In the genomic region with DNA sequence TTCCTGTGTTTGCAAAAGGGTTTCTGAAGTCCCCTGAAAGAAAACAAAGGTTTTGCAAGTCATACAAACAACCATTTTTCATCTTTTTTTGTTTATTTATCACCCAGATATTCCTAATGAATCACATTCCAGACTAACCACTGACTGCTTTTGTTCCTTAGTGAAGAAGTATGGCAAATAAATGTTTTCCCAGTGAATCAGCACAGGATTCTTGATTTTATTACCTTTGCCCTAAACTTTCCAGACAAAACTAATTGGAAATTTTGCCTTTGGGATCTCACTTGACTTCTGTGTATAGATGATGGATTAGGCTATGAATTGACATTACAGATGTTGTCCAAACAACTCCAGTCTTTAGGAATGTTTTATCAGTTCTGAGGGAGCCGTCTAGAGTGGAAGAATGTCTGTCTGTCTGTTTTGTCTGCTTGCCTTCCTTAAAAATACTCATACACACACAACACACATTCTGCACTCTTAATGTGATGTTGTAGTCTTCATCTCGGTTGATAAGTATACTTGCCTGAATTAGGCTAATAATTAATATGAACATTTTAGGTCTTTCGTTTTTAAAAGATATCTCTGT, we compare ENCODE assay signal across 1 cellular context.
A peak's percentile ranks its signal among the peaks of the same experiment; 100 is the strongest.
TF ChIP-seq lines count a peak whose summit lies in the region.

No MANE protein-coding gene starts in this region.

TF ChIP-seq in HepG2, 621 proteins besides CTCF, POLR2A, EP300 and RAD21 (continues in another document):
- TF ChIP-seq ZNF607 (CRISPR knock-in tag; IDR thresholded peaks at IDR 0.05; ENCODE audit: borderline replicate concordance) (no peak), FOSL2 (CRISPR knock-in tag; IDR thresholded peaks at IDR 0.05) (peak; percentile 63; the same call in 1 of the 2 replicates), TSC22D2 (CRISPR knock-in tag; IDR thresholded peaks at IDR 0.05; ENCODE audit: borderline replicate concordance) (no peak), CENPT (CRISPR knock-in tag; IDR thresholded peaks at IDR 0.05; ENCODE audit: low read depth) (no peak), TEAD3 (CRISPR knock-in tag; optimal IDR thresholded peaks at IDR 0.05; ENCODE audit: borderline replicate concordance) (peak; percentile 28), FOXA3 (CRISPR knock-in tag; IDR thresholded peaks at IDR 0.05) (no peak), ZNF703 (CRISPR knock-in tag; IDR thresholded peaks at IDR 0.05; ENCODE audit: borderline replicate concordance) (no peak), CHD4 (IDR thresholded peaks at IDR 0.05; ENCODE audit: borderline replicate concordance, low read length) (no peak), TEAD2 (CRISPR knock-in tag; IDR thresholded peaks at IDR 0.05) (no peak), RFX3 (CRISPR knock-in tag; IDR thresholded peaks at IDR 0.05) (no peak), ZNF205 (CRISPR knock-in tag; IDR thresholded peaks at IDR 0.05) (no peak), ZNF350 (CRISPR knock-in tag; IDR thresholded peaks at IDR 0.05; ENCODE audit: borderline replicate concordance, low read depth) (no peak), ZNF816 (CRISPR knock-in tag; IDR thresholded peaks at IDR 0.05; ENCODE audit: borderline replicate concordance) (no peak), GABPB1 (CRISPR knock-in tag; IDR thresholded peaks at IDR 0.05) (no peak), ZFP62 (CRISPR knock-in tag; IDR thresholded peaks at IDR 0.05) (no peak), ZNF879 (CRISPR knock-in tag; IDR thresholded peaks at IDR 0.05) (no peak), CCDC6 (CRISPR knock-in tag; IDR thresholded peaks at IDR 0.05) (no peak), JUN (CRISPR knock-in tag; IDR thresholded peaks at IDR 0.05) (no peak), ZNF326 (CRISPR knock-in tag; IDR thresholded peaks at IDR 0.05; ENCODE audit: borderline replicate concordance) (no peak), HNRNPL (IDR thresholded peaks at IDR 0.05; ENCODE audit: low read depth, low read length) (no peak), PAWR (CRISPR knock-in tag; IDR thresholded peaks at IDR 0.05; ENCODE audit: borderline replicate concordance) (no peak), NR2C2 (CRISPR knock-in tag; IDR thresholded peaks at IDR 0.05; ENCODE audit: borderline replicate concordance) (no peak), ZNF260 (CRISPR knock-in tag; IDR thresholded peaks at IDR 0.05; ENCODE audit: borderline replicate concordance, low read depth) (no peak), ZBTB8A (CRISPR knock-in tag; IDR thresholded peaks at IDR 0.05; ENCODE audit: borderline replicate concordance, low read depth) (no peak), ZSCAN25 (CRISPR knock-in tag; IDR thresholded peaks at IDR 0.05) (no peak), ATRX (CRISPR knock-in tag; IDR thresholded peaks at IDR 0.05; ENCODE audit: borderline replicate concordance) (no peak), ZSCAN20 (CRISPR knock-in tag; IDR thresholded peaks at IDR 0.05; ENCODE audit: borderline replicate concordance) (no peak), TCF7L2 (IDR thresholded peaks at IDR 0.05; ENCODE audit: low read depth, low read length) (peak; percentile 36; the same call in 1 of the 2 replicates), CEBPG (CRISPR knock-in tag; IDR thresholded peaks at IDR 0.05) (0 out of 2 replicates have a peak, but pooled peaks have one; percentile 2), ZNF570 (CRISPR knock-in tag; IDR thresholded peaks at IDR 0.05; ENCODE audit: borderline replicate concordance) (no peak), TGIF2 (CRISPR knock-in tag; IDR thresholded peaks at IDR 0.05) (no peak), FOXP1 (IDR thresholded peaks at IDR 0.05) (no peak), FOXP1 (CRISPR knock-in tag; IDR thresholded peaks at IDR 0.05) (peak; percentile 38; the same call in 1 of the 2 replicates), CCAR2 (optimal IDR thresholded peaks at IDR 0.05; ENCODE audit: low read depth, low read length) (no peak), NFKBIZ (CRISPR knock-in tag; IDR thresholded peaks at IDR 0.05) (no peak), ZNF549 (CRISPR knock-in tag; IDR thresholded peaks at IDR 0.05) (no peak), ZNF777 (CRISPR knock-in tag; IDR thresholded peaks at IDR 0.05) (no peak), NFIB (CRISPR knock-in tag; IDR thresholded peaks at IDR 0.05; ENCODE audit: borderline replicate concordance) (no peak), LCORL (IDR thresholded peaks at IDR 0.05) (no peak), LCORL (CRISPR knock-in tag; IDR thresholded peaks at IDR 0.05) (no peak), YEATS4 (CRISPR knock-in tag; IDR thresholded peaks at IDR 0.05; ENCODE audit: borderline replicate concordance) (no peak), REPIN1 (CRISPR knock-in tag; IDR thresholded peaks at IDR 0.05; ENCODE audit: borderline replicate concordance, low read depth) (no peak), ZNF33A (CRISPR knock-in tag; IDR thresholded peaks at IDR 0.05; ENCODE audit: borderline replicate concordance) (no peak), ZIK1 (CRISPR knock-in tag; IDR thresholded peaks at IDR 0.05; ENCODE audit: borderline replicate concordance, low read depth) (no peak), NPAS2 (CRISPR knock-in tag; IDR thresholded peaks at IDR 0.05; ENCODE audit: borderline replicate concordance) (no peak), FOXO1 (CRISPR knock-in tag; IDR thresholded peaks at IDR 0.05) (no peak), RXRB (CRISPR knock-in tag; IDR thresholded peaks at IDR 0.05; ENCODE audit: borderline replicate concordance) (peak; percentile 73)
- TF ChIP-seq, protein P1, sequence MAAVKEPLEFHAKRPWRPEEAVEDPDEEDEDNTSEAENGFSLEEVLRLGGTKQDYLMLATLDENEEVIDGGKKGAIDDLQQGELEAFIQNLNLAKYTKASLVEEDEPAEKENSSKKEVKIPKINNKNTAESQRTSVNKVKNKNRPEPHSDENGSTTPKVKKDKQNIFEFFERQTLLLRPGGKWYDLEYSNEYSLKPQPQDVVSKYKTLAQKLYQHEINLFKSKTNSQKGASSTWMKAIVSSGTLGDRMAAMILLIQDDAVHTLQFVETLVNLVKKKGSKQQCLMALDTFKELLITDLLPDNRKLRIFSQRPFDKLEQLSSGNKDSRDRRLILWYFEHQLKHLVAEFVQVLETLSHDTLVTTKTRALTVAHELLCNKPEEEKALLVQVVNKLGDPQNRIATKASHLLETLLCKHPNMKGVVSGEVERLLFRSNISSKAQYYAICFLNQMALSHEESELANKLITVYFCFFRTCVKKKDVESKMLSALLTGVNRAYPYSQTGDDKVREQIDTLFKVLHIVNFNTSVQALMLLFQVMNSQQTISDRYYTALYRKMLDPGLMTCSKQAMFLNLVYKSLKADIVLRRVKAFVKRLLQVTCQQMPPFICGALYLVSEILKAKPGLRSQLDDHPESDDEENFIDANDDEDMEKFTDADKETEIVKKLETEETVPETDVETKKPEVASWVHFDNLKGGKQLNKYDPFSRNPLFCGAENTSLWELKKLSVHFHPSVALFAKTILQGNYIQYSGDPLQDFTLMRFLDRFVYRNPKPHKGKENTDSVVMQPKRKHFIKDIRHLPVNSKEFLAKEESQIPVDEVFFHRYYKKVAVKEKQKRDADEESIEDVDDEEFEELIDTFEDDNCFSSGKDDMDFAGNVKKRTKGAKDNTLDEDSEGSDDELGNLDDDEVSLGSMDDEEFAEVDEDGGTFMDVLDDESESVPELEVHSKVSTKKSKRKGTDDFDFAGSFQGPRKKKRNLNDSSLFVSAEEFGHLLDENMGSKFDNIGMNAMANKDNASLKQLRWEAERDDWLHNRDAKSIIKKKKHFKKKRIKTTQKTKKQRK (IDR thresholded peaks at IDR 0.05; ENCODE audit: low read length) = no peak
- TF ChIP-seq, protein P2, sequence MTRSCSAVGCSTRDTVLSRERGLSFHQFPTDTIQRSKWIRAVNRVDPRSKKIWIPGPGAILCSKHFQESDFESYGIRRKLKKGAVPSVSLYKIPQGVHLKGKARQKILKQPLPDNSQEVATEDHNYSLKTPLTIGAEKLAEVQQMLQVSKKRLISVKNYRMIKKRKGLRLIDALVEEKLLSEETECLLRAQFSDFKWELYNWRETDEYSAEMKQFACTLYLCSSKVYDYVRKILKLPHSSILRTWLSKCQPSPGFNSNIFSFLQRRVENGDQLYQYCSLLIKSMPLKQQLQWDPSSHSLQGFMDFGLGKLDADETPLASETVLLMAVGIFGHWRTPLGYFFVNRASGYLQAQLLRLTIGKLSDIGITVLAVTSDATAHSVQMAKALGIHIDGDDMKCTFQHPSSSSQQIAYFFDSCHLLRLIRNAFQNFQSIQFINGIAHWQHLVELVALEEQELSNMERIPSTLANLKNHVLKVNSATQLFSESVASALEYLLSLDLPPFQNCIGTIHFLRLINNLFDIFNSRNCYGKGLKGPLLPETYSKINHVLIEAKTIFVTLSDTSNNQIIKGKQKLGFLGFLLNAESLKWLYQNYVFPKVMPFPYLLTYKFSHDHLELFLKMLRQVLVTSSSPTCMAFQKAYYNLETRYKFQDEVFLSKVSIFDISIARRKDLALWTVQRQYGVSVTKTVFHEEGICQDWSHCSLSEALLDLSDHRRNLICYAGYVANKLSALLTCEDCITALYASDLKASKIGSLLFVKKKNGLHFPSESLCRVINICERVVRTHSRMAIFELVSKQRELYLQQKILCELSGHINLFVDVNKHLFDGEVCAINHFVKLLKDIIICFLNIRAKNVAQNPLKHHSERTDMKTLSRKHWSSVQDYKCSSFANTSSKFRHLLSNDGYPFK (CRISPR knock-in tag; IDR thresholded peaks at IDR 0.05; ENCODE audit: borderline replicate concordance) = no peak
- TF ChIP-seq, protein P3, sequence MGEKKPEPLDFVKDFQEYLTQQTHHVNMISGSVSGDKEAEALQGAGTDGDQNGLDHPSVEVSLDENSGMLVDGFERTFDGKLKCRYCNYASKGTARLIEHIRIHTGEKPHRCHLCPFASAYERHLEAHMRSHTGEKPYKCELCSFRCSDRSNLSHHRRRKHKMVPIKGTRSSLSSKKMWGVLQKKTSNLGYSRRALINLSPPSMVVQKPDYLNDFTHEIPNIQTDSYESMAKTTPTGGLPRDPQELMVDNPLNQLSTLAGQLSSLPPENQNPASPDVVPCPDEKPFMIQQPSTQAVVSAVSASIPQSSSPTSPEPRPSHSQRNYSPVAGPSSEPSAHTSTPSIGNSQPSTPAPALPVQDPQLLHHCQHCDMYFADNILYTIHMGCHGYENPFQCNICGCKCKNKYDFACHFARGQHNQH (CRISPR knock-in tag; IDR thresholded peaks at IDR 0.05) = no peak
- TF ChIP-seq, protein P4, sequence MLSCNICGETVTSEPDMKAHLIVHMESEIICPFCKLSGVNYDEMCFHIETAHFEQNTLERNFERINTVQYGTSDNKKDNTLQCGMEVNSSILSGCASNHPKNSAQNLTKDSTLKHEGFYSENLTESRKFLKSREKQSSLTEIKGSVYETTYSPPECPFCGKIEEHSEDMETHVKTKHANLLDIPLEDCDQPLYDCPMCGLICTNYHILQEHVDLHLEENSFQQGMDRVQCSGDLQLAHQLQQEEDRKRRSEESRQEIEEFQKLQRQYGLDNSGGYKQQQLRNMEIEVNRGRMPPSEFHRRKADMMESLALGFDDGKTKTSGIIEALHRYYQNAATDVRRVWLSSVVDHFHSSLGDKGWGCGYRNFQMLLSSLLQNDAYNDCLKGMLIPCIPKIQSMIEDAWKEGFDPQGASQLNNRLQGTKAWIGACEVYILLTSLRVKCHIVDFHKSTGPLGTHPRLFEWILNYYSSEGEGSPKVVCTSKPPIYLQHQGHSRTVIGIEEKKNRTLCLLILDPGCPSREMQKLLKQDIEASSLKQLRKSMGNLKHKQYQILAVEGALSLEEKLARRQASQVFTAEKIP (CRISPR knock-in tag; IDR thresholded peaks at IDR 0.05; ENCODE audit: borderline replicate concordance) = no peak
- TF ChIP-seq, protein P5, sequence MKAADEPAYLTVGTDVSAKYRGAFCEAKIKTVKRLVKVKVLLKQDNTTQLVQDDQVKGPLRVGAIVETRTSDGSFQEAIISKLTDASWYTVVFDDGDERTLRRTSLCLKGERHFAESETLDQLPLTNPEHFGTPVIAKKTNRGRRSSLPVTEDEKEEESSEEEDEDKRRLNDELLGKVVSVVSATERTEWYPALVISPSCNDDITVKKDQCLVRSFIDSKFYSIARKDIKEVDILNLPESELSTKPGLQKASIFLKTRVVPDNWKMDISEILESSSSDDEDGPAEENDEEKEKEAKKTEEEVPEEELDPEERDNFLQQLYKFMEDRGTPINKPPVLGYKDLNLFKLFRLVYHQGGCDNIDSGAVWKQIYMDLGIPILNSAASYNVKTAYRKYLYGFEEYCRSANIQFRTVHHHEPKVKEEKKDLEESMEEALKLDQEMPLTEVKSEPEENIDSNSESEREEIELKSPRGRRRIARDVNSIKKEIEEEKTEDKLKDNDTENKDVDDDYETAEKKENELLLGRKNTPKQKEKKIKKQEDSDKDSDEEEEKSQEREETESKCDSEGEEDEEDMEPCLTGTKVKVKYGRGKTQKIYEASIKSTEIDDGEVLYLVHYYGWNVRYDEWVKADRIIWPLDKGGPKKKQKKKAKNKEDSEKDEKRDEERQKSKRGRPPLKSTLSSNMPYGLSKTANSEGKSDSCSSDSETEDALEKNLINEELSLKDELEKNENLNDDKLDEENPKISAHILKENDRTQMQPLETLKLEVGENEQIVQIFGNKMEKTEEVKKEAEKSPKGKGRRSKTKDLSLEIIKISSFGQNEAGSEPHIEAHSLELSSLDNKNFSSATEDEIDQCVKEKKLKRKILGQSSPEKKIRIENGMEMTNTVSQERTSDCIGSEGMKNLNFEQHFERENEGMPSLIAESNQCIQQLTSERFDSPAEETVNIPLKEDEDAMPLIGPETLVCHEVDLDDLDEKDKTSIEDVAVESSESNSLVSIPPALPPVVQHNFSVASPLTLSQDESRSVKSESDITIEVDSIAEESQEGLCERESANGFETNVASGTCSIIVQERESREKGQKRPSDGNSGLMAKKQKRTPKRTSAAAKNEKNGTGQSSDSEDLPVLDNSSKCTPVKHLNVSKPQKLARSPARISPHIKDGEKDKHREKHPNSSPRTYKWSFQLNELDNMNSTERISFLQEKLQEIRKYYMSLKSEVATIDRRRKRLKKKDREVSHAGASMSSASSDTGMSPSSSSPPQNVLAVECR (CRISPR knock-in tag; IDR thresholded peaks at IDR 0.05; ENCODE audit: borderline replicate concordance) = no peak
- TF ChIP-seq, protein P6, sequence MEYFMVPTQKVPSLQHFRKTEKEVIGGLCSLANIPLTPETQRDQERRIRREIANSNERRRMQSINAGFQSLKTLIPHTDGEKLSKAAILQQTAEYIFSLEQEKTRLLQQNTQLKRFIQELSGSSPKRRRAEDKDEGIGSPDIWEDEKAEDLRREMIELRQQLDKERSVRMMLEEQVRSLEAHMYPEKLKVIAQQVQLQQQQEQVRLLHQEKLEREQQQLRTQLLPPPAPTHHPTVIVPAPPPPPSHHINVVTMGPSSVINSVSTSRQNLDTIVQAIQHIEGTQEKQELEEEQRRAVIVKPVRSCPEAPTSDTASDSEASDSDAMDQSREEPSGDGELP (IDR thresholded peaks at IDR 0.05; ENCODE audit: borderline replicate concordance, low read depth) = no peak
- TF ChIP-seq, protein P7, sequence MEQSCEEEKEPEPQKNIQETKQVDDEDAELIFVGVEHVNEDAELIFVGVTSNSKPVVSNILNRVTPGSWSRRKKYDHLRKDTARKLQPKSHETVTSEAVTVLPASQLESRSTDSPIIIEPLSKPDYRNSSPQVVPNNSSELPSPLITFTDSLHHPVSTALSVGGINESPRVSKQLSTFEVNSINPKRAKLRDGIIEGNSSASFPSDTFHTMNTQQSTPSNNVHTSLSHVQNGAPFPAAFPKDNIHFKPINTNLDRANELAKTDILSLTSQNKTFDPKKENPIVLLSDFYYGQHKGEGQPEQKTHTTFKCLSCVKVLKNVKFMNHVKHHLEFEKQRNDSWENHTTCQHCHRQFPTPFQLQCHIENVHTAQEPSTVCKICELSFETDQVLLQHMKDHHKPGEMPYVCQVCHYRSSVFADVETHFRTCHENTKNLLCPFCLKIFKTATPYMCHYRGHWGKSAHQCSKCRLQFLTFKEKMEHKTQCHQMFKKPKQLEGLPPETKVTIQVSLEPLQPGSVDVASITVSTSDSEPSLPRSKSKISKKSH (CRISPR knock-in tag; IDR thresholded peaks at IDR 0.05; ENCODE audit: borderline replicate concordance) = no peak
